Comparison of ENCODE assay signal across 8 cellular contexts in the genomic region with DNA sequence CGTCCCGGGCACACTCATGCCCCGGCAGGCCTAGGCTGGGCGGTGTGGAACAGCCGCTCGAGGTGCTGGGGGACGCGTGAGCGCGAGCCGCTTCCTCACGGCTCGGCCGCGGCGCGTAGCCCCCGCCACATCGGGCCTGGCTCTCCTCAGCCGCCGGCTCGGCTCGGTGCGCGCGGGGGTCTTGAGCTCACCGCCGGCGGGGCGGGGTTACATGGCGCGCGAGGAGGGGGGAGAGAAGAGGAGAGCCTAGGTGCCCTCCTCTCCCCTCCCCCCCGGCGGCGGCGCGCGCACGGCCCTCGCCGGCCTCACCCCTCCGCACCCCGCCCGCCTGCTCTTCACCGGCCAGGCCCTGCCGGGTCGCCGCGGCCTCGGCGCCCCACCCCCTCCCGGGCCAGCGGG. TPM values are rescaled to one million over a fixed set of nuclear protein-coding genes. Genes with fewer than 3 reads are reported as not detected.
DNase-seq lines count a peak whose midpoint lies in the region; ATAC-seq and TF ChIP-seq lines count a peak whose summit lies in the region.

No MANE protein-coding gene starts in this region.

- peak overlapping the region; percentile 85 for H3K27ac Mint-ChIP-seq in activated naive CD8-positive, alpha-beta T cell treated with anti-CD3 and anti-CD28 coated beads, Interleukin-2, amount 10 ng/mL, durations not matched to agents 7 days and 5 days

- ATAC-seq in DND-41 (ENCODE audit: insufficient read depth, low read depth) (peak; percentile 57), GM21528 (IDR thresholded peaks at IDR 0.05; ENCODE audit: low FRiP score, unreplicated experiment) (peak; percentile 53), upper lobe of right lung (peak; percentile 86)
- peak; percentile 43 for ATAC-seq in activated naive CD8-positive, alpha-beta T cell treated with anti-CD3 and anti-CD28 coated beads, Interleukin-2, amount 10 ng/mL, durations not matched to agents 7 days and 5 days (ENCODE audit: low read depth)

- no peaks in the 10 kb centered on the region for H3K9me3 Mint-ChIP-seq in activated naive CD8-positive, alpha-beta T cell treated with anti-CD3 and anti-CD28 coated beads, Interleukin-2, amount 10 ng/mL, durations not matched to agents 7 days and 5 days

- peaks cover 33% of the 10 kb centered on the region for H3K4me1 Mint-ChIP-seq in activated naive CD8-positive, alpha-beta T cell treated with anti-CD3 and anti-CD28 coated beads, Interleukin-2, amount 10 ng/mL, durations not matched to agents 7 days and 5 days

- H3K4me3 ChIP-seq in DND-41 (ENCODE audit: low read depth in 1 of 2, low read length in 2 of 2), result peak overlapping the region; percentile 83 to 86
- peak overlapping the region; percentile 89 for H3K4me3 ChIP-seq in SK-N-SH (ENCODE audit: low read depth in 2 of 2, low read length in 1 of 2)
- peak overlapping the region; percentile 82 for H3K4me3 ChIP-seq in cardiac muscle cell
- peak overlapping the region; percentile 62 for H3K4me3 ChIP-seq in upper lobe of right lung

- no peak for TF ChIP-seq EP300 in SK-N-SH (IDR thresholded peaks at IDR 0.05; ENCODE audit: borderline replicate concordance in 1 of 2, low read depth in 1 of 2, low read length in 1 of 2)

- H3K36me3 ChIP-seq in DND-41 (ENCODE audit: insufficient read depth, low read length) (peaks cover 12% of the 10 kb centered on the region; the same call in 1 of the 2 replicates), SK-N-SH (replicated peaks in 1 of 2; ENCODE audit: control insufficient read depth in 1 of 2, insufficient read depth in 2 of 2, low read length in 1 of 2) (peaks cover 31 to 55% of the 10 kb centered on the region in 2 experiments), cardiac muscle cell (peaks cover 6% of the 10 kb centered on the region), upper lobe of right lung (peaks cover 11% of the 10 kb centered on the region)

- peaks cover 28% of the 10 kb centered on the region for H3F3A ChIP-seq in SK-N-SH (replicated peaks; ENCODE audit: insufficient read depth)

- CTCF ChIA-PET in SK-N-SH (lab: Yijun Ruan, JAX), result interaction anchor here (0.6 to 1.6 kb wide), 3 partner anchors 9 to 16 kb away, joined by 3 to 4 read pairs (median 3); no protein-coding TSS in a partner anchor

- no peaks in the 10 kb centered on the region for H3K27me3 ChIP-seq in DND-41 (ENCODE audit: insufficient read depth, low read length, poor library complexity)
- no peaks in the 10 kb centered on the region for H3K27me3 ChIP-seq in SK-N-SH (ENCODE audit: insufficient read depth)
- H3K27me3 ChIP-seq in cardiac muscle cell, result no peaks in the 10 kb centered on the region
- no peaks in the 10 kb centered on the region for H3K27me3 ChIP-seq in upper lobe of right lung

- H3K9me3 ChIP-seq in DND-41 (ENCODE audit: insufficient read depth, low read length, severe bottlenecking), result no peaks in the 10 kb centered on the region
- H3K9me3 ChIP-seq in SK-N-SH, result no peaks in the 10 kb centered on the region
- no peaks in the 10 kb centered on the region for H3K9me3 ChIP-seq in cardiac muscle cell (ENCODE audit: low read depth)
- no peaks in the 10 kb centered on the region for H3K9me3 ChIP-seq in upper lobe of right lung

- H4K20me1 ChIP-seq in DND-41 (ENCODE audit: insufficient read depth, low read length) (peaks cover 7% of the 10 kb centered on the region; the same call in 1 of the 2 replicates), SK-N-SH (ENCODE audit: insufficient read depth) (peaks cover 42% of the 10 kb centered on the region)

- peaks cover 27% of the 10 kb centered on the region for H3K36me3 Mint-ChIP-seq in activated naive CD8-positive, alpha-beta T cell treated with anti-CD3 and anti-CD28 coated beads, Interleukin-2, amount 10 ng/mL, durations not matched to agents 7 days and 5 days

- H3K79me2 ChIP-seq in DND-41 (ENCODE audit: insufficient read depth, low read length) (peaks cover 69% of the 10 kb centered on the region), SK-N-SH (ENCODE audit: insufficient read depth) (peaks cover 88% of the 10 kb centered on the region)

- no peaks in the 10 kb centered on the region for H3K27me3 Mint-ChIP-seq in activated naive CD8-positive, alpha-beta T cell treated with anti-CD3 and anti-CD28 coated beads, Interleukin-2, amount 10 ng/mL, durations not matched to agents 7 days and 5 days

- no CpG with 5 or more reads among the region's 54 CpGs for WGBS in SK-N-SH (ENCODE audit: low lambda C conversion rate)

- TF ChIP-seq RAD21 in SK-N-SH (IDR thresholded peaks at IDR 0.05; ENCODE audit: low read length), result no peak

- TF ChIP-seq CTCF in DND-41 (IDR thresholded peaks at IDR 0.05; ENCODE audit: borderline replicate concordance, extremely low read depth, low read length, poor library complexity, severe bottlenecking) (no peak), SK-N-SH (IDR thresholded peaks at IDR 0.05) (no peak), cardiac muscle cell (IDR thresholded peaks at IDR 0.05; ENCODE audit: low read depth, low read length) (no peak), upper lobe of right lung (IDR thresholded peaks at IDR 0.05) (no peak)

- H3K4me1 ChIP-seq in DND-41 (ENCODE audit: insufficient read depth, low read length), result peaks cover 57% of the 10 kb centered on the region
- peaks cover 5 to 10% of the 10 kb centered on the region in 2 experiments; a peak in 3 of 4 replicates for H3K4me1 ChIP-seq in SK-N-SH (ENCODE audit: control insufficient read depth in 1 of 2, insufficient read depth in 2 of 2, low read depth in 1 of 2, low read length in 1 of 2)
- H3K4me1 ChIP-seq in cardiac muscle cell (ENCODE audit: low read depth), result peaks cover 27% of the 10 kb centered on the region
- H3K4me1 ChIP-seq in upper lobe of right lung, result peaks cover 35% of the 10 kb centered on the region

- DNase-seq in DND-41 (peak; percentile 84), HuH-7.5 (ENCODE audit: low spot score) (peak; percentile 23), SK-N-SH (peak; percentile 90), cardiac muscle cell (ENCODE audit: low read depth in 1 of 2, low spot score in 1 of 2) (peak; percentile 75 to 95), posterior cingulate gyrus (peak; percentile 63 to 96 (median 76)), upper lobe of right lung (peak; percentile 91)
- no peak for DNase-seq in activated naive CD8-positive, alpha-beta T cell treated with anti-CD3 and anti-CD28 coated beads, Interleukin-2, amount 10 ng/mL, durations not matched to agents 7 days and 5 days

- H3K27ac ChIP-seq in DND-41 (ENCODE audit: low read length) (peak overlapping the region; percentile 68), SK-N-SH (ENCODE audit: low read depth in 2 of 2, low read length in 1 of 2) (peak overlapping the region; percentile 85 to 90), cardiac muscle cell (peak overlapping the region; percentile 97), upper lobe of right lung (peak overlapping the region; percentile 90)

- no peaks in the 10 kb centered on the region for H3K9me2 ChIP-seq in SK-N-SH

- H3K9ac ChIP-seq in DND-41 (ENCODE audit: low read depth, low read length) (peak overlapping the region; percentile 78), SK-N-SH (peak overlapping the region; percentile 92)

- POLR2A ChIA-PET in SK-N-SH (lab: Yijun Ruan, JAX), result interaction anchor here (0.6 kb wide), 1 partner anchor 25 kb away, joined by 3 read pairs; no protein-coding TSS in a partner anchor
- POLR2A ChIA-PET in activated naive CD8-positive, alpha-beta T cell treated with anti-CD3 and anti-CD28 coated beads, Interleukin-2, amount 10 ng/mL, durations not matched to agents 7 days and 5 days (lab: Charles Lee), result interaction anchor here (0.7 to 3.1 kb wide), 10 partner anchors 8 to 1267 kb away, joined by 3 to 21 read pairs (median 6); a partner anchor contains a TSS

- H3K4me2 ChIP-seq in DND-41 (ENCODE audit: insufficient read depth, low read length) (peak overlapping the region; percentile 92), SK-N-SH (peak overlapping the region; percentile 96)

- H3K4me3 Mint-ChIP-seq in activated naive CD8-positive, alpha-beta T cell treated with anti-CD3 and anti-CD28 coated beads, Interleukin-2, amount 10 ng/mL, durations not matched to agents 7 days and 5 days, result peak overlapping the region; percentile 90

- intact Hi-C loops in posterior cingulate gyrus (cut with DNase I) (loop anchor here (5.0 kb wide), 1 partner anchor 120 kb away; no protein-coding TSS in a partner anchor), upper lobe of right lung (cut with DNase I) (no loop called here)

- H2AFZ ChIP-seq in DND-41 (ENCODE audit: low read depth, low read length), result peak overlapping the region; percentile 73
- peak overlapping the region; percentile 75; the same call in 1 of the 2 replicates for H2AFZ ChIP-seq in SK-N-SH (ENCODE audit: low read depth)

TF ChIP-seq in SK-N-SH, 30 proteins besides CTCF, POLR2A, EP300 and RAD21:
- TF ChIP-seq SMC3 (IDR thresholded peaks at IDR 0.05; ENCODE audit: low read depth, low read length), result no peak
- TF ChIP-seq, protein P1, sequence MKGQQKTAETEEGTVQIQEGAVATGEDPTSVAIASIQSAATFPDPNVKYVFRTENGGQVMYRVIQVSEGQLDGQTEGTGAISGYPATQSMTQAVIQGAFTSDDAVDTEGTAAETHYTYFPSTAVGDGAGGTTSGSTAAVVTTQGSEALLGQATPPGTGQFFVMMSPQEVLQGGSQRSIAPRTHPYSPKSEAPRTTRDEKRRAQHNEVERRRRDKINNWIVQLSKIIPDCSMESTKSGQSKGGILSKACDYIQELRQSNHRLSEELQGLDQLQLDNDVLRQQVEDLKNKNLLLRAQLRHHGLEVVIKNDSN (IDR thresholded peaks at IDR 0.05; ENCODE audit: borderline replicate concordance, low read depth), result no peak
- peak; percentile 39 for TF ChIP-seq CHD2 (IDR thresholded peaks at IDR 0.05; ENCODE audit: low read length, partially characterized antibody)
- TF ChIP-seq SIN3A (IDR thresholded peaks at IDR 0.05; ENCODE audit: borderline replicate concordance, low read depth, low read length), result no peak

RNA-seq across cellular contexts. Expression of a gene that starts 7.7 kb away (rescaled TPM):
- 4.1 and 5.9 TPM in 2 replicates for polyA plus RNA-seq in SK-N-SH (2012; rRNA removed)
- polyA plus RNA-seq in SK-N-SH (2012; cell fraction: cytosol; rRNA removed), result 7.5 and 7.9 TPM in 2 replicates
- 1.9 and 4.4 TPM in 2 replicates for polyA plus RNA-seq in SK-N-SH (2012; cell fraction: nucleus; rRNA removed)
- total RNA-seq in activated naive CD8-positive, alpha-beta T cell treated with anti-CD3 and anti-CD28 coated beads, Interleukin-2, amount 10 ng/mL, durations not matched to agents 7 days and 5 days, result 10 to 100 TPM; 25.2 to 27.7 TPM
- 16.0 and 18.0 TPM in 2 replicates for total RNA-seq in cardiac muscle cell
- polyA plus RNA-seq in cardiac muscle cell, result 17.1 and 23.8 TPM in 2 replicates
- 14.8 TPM for total RNA-seq in upper lobe of right lung
